17 cellular contexts compared by ENCODE assay signal in the genomic region with DNA sequence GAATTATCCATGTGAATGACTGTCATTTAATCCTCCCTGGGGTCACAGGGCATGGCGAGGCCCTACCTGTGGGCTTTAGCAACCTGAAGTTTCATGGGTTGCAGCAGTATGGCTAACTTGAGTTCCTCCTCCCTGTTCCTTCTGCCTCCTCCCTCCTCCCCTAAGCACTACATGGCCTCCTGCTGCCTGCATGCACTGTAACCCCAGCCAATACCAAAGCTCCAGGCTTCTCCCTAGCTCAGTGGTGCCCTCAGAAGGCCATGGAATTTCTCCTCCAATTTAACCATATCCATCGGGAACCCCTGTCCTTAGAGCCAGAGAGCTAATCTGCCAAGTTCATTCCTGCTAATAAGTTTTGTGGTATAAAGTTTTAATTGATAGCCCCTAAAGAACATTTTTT.
DNase-seq lines count a peak whose midpoint lies in the region; ATAC-seq and TF ChIP-seq lines count a peak whose summit lies in the region.
"Had no signal": no experiment of that assay in that cellular context is flagged by ENCODE, and none has a peak within 500 bp of the region (broad histone marks: within the 10 kb centered on the region; RNA-seq: fewer than 3 reads in every experiment).

No MANE protein-coding gene starts in this region.

- no peak overlapping the region for H2BK12ac ChIP-seq in neuronal stem cell (ENCODE audit: low read length)

- H2BK15ac ChIP-seq in neuronal stem cell (ENCODE audit: low read length): no peak overlapping the region

- H3K27ac ChIP-seq in GM23338 (ENCODE audit: low read depth): no peak overlapping the region
- no peak overlapping the region for H3K27ac ChIP-seq in iPS DF 6.9 (ENCODE audit: low read length)
- H3K27ac ChIP-seq in CD4-positive, alpha-beta T cell (ENCODE audit: low read depth, low read length): no peak overlapping the region
- no peak overlapping the region for H3K27ac ChIP-seq in neuronal stem cell (replicated peaks; ENCODE audit: low read length)
- H3K27ac ChIP-seq: BLaER1 had no signal

- H3K23ac ChIP-seq in neuronal stem cell (ENCODE audit: low read depth, low read length, poor library complexity): no peak overlapping the region

- H3K9ac ChIP-seq in neuronal stem cell (ENCODE audit: low read depth, low read length, poor library complexity): no peak overlapping the region
- H3K9ac ChIP-seq: BLaER1 had no signal

- H2AFZ ChIP-seq in GM23338 (peak overlapping the region; percentile 80), neuronal stem cell (ENCODE audit: low read length) (no peak overlapping the region)

- H3K9me2 ChIP-seq in GM23338 (ENCODE audit: insufficient read depth): no peaks in the 10 kb centered on the region

- peak; percentile 52 for DNase-seq in DMS53 (lab: John Stamatoyannopoulos, UW)
- no peak for DNase-seq in DMS53 treated with DMSO at 0.1 percent for 48 hours (lab: John Stamatoyannopoulos, UW; ENCODE audit: unreplicated experiment)
- peak; percentile 77 for DNase-seq in GM23338 (ENCODE audit: low spot score)
- peak; percentile 63 for DNase-seq in NCI-H69 (lab: John Stamatoyannopoulos, UW)
- peak; percentile 33 for DNase-seq in iPS DF 6.9 (ENCODE audit: low read depth, low spot score)
- no peak for DNase-seq in CD4-positive, alpha-beta T cell
- DNase-seq in neuronal stem cell (ENCODE audit: low spot score): no peak
- DNase-seq in effector memory CD8-positive, alpha-beta T cell: no peak
- DNase-seq: activated naive CD4-positive, alpha-beta T cell treated with anti-CD3 and anti-CD28 coated beads, Interleukin-2, amount 50 U/mL, for 16 hours; activated T-cell treated with anti-CD3 and anti-CD28 coated beads, Interleukin-2, amount 50 U/mL, for 1 hour; GOT3; midbrain; MV-4-11; NCI-H1930; RPMI8226; SW 1271 had no signal

- no peaks in the 10 kb centered on the region for H3K4me1 ChIP-seq in GM23338 (ENCODE audit: insufficient read depth)
- H3K4me1 ChIP-seq in iPS DF 6.9 (ENCODE audit: control insufficient read depth, insufficient read depth, low read length): no peaks in the 10 kb centered on the region
- H3K4me1 ChIP-seq in neuronal stem cell (ENCODE audit: control insufficient read depth in 2 of 2, insufficient read depth in 1 of 2, low read depth in 1 of 2, low read length in 2 of 2): peaks cover 0 to 2% of the 10 kb centered on the region in 2 donors
- H3K4me1 ChIP-seq: BLaER1 had no signal

- H3K36me3 Mint-ChIP-seq in GM23338 (ENCODE audit: low read depth): no peaks in the 10 kb centered on the region
- H3K36me3 Mint-ChIP-seq in CD4-positive, alpha-beta T cell (ENCODE audit: low read depth): no peaks in the 10 kb centered on the region
- H3K36me3 Mint-ChIP-seq in effector memory CD8-positive, alpha-beta T cell (ENCODE audit: insufficient read depth): no peaks in the 10 kb centered on the region

- H3K4me2 ChIP-seq in GM23338 (no peak overlapping the region), neuronal stem cell (ENCODE audit: insufficient read depth, low read length, poor library complexity, severe bottlenecking) (no peak overlapping the region)
- H3K4me2 ChIP-seq: BLaER1 had no signal

- H3F3A ChIP-seq in GM23338 (replicated peaks; ENCODE audit: low read depth): no peaks in the 10 kb centered on the region

- peak; percentile 47 to 70 for TF ChIP-seq CTCF in GM23338 (conservative IDR thresholded peaks at IDR 0.05; ENCODE audit: low read depth in 2 of 2)
- no peak for TF ChIP-seq CTCF in CD4-positive, alpha-beta T cell (IDR thresholded peaks at IDR 0.05)

- no peaks in the 10 kb centered on the region for H4K20me1 ChIP-seq in GM23338 (replicated peaks; ENCODE audit: insufficient read depth)
- H4K20me1 ChIP-seq: BLaER1 had no signal

- no CpG with 5 or more reads among the region's 2 CpGs for WGBS in iPS DF 6.9 (ENCODE audit: insufficient coverage, insufficient read length)
- no CpG with 5 or more reads among the region's 2 CpGs for WGBS in neuronal stem cell (ENCODE audit: extremely low coverage in 2 of 2, insufficient read length in 2 of 2, insufficient replicate concordance in 1 of 2), 2 donors

- H3K14ac ChIP-seq in neuronal stem cell (ENCODE audit: low read length): no peak overlapping the region

- peak; percentile 98 for ATAC-seq in GM23338
- no peak for ATAC-seq in CD4-positive, alpha-beta T cell (ENCODE audit: poor library complexity)
- ATAC-seq in effector memory CD8-positive, alpha-beta T cell (replicated peaks): no peak

- peaks cover 3% of the 10 kb centered on the region; the same call in 2 of the 3 replicates for H3K9me3 Mint-ChIP-seq in GM23338
- no peaks in the 10 kb centered on the region for H3K9me3 Mint-ChIP-seq in CD4-positive, alpha-beta T cell
- H3K9me3 Mint-ChIP-seq in effector memory CD8-positive, alpha-beta T cell: no peaks in the 10 kb centered on the region

- H3K4me3 Mint-ChIP-seq in GM23338: no peak overlapping the region
- H3K4me3 Mint-ChIP-seq in CD4-positive, alpha-beta T cell: no peak overlapping the region
- H3K4me3 Mint-ChIP-seq in effector memory CD8-positive, alpha-beta T cell: no peak overlapping the region

- no peak overlapping the region for H4K8ac ChIP-seq in neuronal stem cell (ENCODE audit: low read depth, low read length)

- H2AK5ac ChIP-seq in neuronal stem cell (ENCODE audit: low read depth, low read length): no peak overlapping the region

- H4K91ac ChIP-seq in neuronal stem cell (ENCODE audit: low read depth, low read length, poor library complexity): no peak overlapping the region

- H3K27ac Mint-ChIP-seq in GM23338: no peak overlapping the region
- no peak overlapping the region for H3K27ac Mint-ChIP-seq in CD4-positive, alpha-beta T cell
- H3K27ac Mint-ChIP-seq in effector memory CD8-positive, alpha-beta T cell: no peak overlapping the region

- H3K4me3 ChIP-seq in GM23338 (no peak overlapping the region), iPS DF 6.9 (ENCODE audit: low read length) (no peak overlapping the region), neuronal stem cell (ENCODE audit: low read length in 2 of 2) (no peak overlapping the region)
- H3K4me3 ChIP-seq: BLaER1 had no signal

- H3K36me3 ChIP-seq in GM23338 (ENCODE audit: insufficient read depth) (no peaks in the 10 kb centered on the region), iPS DF 6.9 (ENCODE audit: control insufficient read depth, insufficient read depth, low read length) (no peaks in the 10 kb centered on the region), neuronal stem cell (replicated peaks in 1 of 2; ENCODE audit: control insufficient read depth in 2 of 2, insufficient read depth in 2 of 2, low read length in 2 of 2) (no peaks in the 10 kb centered on the region)
- H3K36me3 ChIP-seq: BLaER1 had no signal

- peaks cover 4% of the 10 kb centered on the region for H3K27me3 Mint-ChIP-seq in GM23338 (ENCODE audit: insufficient read depth, low read depth, poor library complexity)
- peaks cover 12% of the 10 kb centered on the region for H3K27me3 Mint-ChIP-seq in CD4-positive, alpha-beta T cell
- peaks cover 17 to 28% of the 10 kb centered on the region in 2 donors for H3K27me3 Mint-ChIP-seq in effector memory CD8-positive, alpha-beta T cell

- no peak overlapping the region for H2BK120ac ChIP-seq in neuronal stem cell (ENCODE audit: low read depth, low read length)

- CTCF ChIA-PET in CD4-positive, alpha-beta T cell (lab: Charles Lee): no interaction called here

- no peaks in the 10 kb centered on the region for H3K79me1 ChIP-seq in neuronal stem cell (ENCODE audit: low read depth, low read length)

- peaks cover 7% of the 10 kb centered on the region; the same call in 2 of the 3 replicates for H3K4me1 Mint-ChIP-seq in GM23338
- no peaks in the 10 kb centered on the region for H3K4me1 Mint-ChIP-seq in CD4-positive, alpha-beta T cell (ENCODE audit: low read depth)
- no peaks in the 10 kb centered on the region for H3K4me1 Mint-ChIP-seq in effector memory CD8-positive, alpha-beta T cell (ENCODE audit: low read depth in 2 of 2)

- no peak overlapping the region for H2BK5ac ChIP-seq in neuronal stem cell (ENCODE audit: low read length)

- no peak overlapping the region for H3K4ac ChIP-seq in neuronal stem cell (ENCODE audit: low read length)

- no peaks in the 10 kb centered on the region for H3K27me3 ChIP-seq in GM23338 (ENCODE audit: insufficient read depth)
- no peaks in the 10 kb centered on the region for H3K27me3 ChIP-seq in iPS DF 6.9 (ENCODE audit: control insufficient read depth, insufficient read depth, low read length)
- H3K27me3 ChIP-seq in CD4-positive, alpha-beta T cell (ENCODE audit: control insufficient read depth, insufficient read depth, low read length): no peaks in the 10 kb centered on the region
- H3K27me3 ChIP-seq in neuronal stem cell (ENCODE audit: control insufficient read depth in 3 of 3, insufficient read depth in 3 of 3, low read depth in 1 of 3, low read length in 3 of 3): no peaks in the 10 kb centered on the region
- H3K27me3 ChIP-seq: BLaER1 had no signal

- POLR2A ChIA-PET in CD4-positive, alpha-beta T cell (lab: Charles Lee): no interaction called here

- no peaks in the 10 kb centered on the region for H3K9me3 ChIP-seq in iPS DF 6.9 (ENCODE audit: control insufficient read depth, insufficient read depth, low read length)
- H3K9me3 ChIP-seq in CD4-positive, alpha-beta T cell (ENCODE audit: control insufficient read depth, low read length): no peaks in the 10 kb centered on the region
- H3K9me3 ChIP-seq in neuronal stem cell (replicated peaks in 1 of 2; ENCODE audit: control insufficient read depth in 2 of 2, insufficient read depth in 1 of 2, low read depth in 1 of 2, low read length in 2 of 2): no peaks in the 10 kb centered on the region
- H3K9me3 ChIP-seq: BLaER1 had no signal

- H3K79me2 ChIP-seq in GM23338 (replicated peaks; ENCODE audit: insufficient read depth): no peaks in the 10 kb centered on the region

- intact Hi-C loops in CD4-positive, alpha-beta T cell (cut with DNase I, micrococcal nuclease): no loop called here

- no peak overlapping the region for H3K18ac ChIP-seq in neuronal stem cell (ENCODE audit: low read length)

Comparison
In these comparisons a context has a peak if more than half of its experiments do, and no peak if none do; other contexts are left out.
1. DNase-seq: peak in DMS53 (single experiment), GM23338 (single experiment), NCI-H69 (single experiment) and iPS DF 6.9 (single experiment); none in DMS53 treated with DMSO at 0.1 percent for 48 hours (single experiment), CD4-positive, alpha-beta T cell (0 of 10), neuronal stem cell (single experiment) and effector memory CD8-positive, alpha-beta T cell (0 of 3).